Comparison of ENCODE assay signal across 8 cellular contexts in genomic region chrX:124217289-124218251, GRCh38.
DNase-seq lines count a peak whose midpoint lies in the region; ATAC-seq and TF ChIP-seq lines count a peak whose summit lies in the region.

No MANE protein-coding gene starts in this region.

- peak; percentile 3 for DNase-seq in CD1c-positive myeloid dendritic cell (ENCODE audit: extremely low spot score)
- DNase-seq in medulla oblongata (ENCODE audit: extremely low spot score) = peak; percentile 40
- no peak for DNase-seq in type B pancreatic cell (ENCODE audit: extremely low spot score, unreplicated experiment)
- no peak for DNase-seq in chondrocyte (ENCODE audit: low spot score)

- H3K36me3 Mint-ChIP-seq in activated naive CD4-positive, alpha-beta T cell treated with anti-CD3 and anti-CD28 coated beads, Interleukin-2, amount 50 U/mL, for 24 hours = peaks cover 1% of the 10 kb centered on the region
- H3K36me3 Mint-ChIP-seq in type B pancreatic cell = no peaks in the 10 kb centered on the region
- no peaks in the 10 kb centered on the region for H3K36me3 Mint-ChIP-seq in chondrocyte (ENCODE audit: low read depth)

- H3K4me1 Mint-ChIP-seq in activated naive CD4-positive, alpha-beta T cell treated with anti-CD3 and anti-CD28 coated beads, Interleukin-2, amount 50 U/mL, for 24 hours = peaks cover 84% of the 10 kb centered on the region
- H3K4me1 Mint-ChIP-seq in type B pancreatic cell (ENCODE audit: unreplicated experiment) (peaks cover 18% of the 10 kb centered on the region), chondrocyte (ENCODE audit: low read depth) (peaks cover 16% of the 10 kb centered on the region)

- H3K9me3 Mint-ChIP-seq in activated naive CD4-positive, alpha-beta T cell treated with anti-CD3 and anti-CD28 coated beads, Interleukin-2, amount 50 U/mL, for 24 hours = no peaks in the 10 kb centered on the region
- H3K9me3 Mint-ChIP-seq in type B pancreatic cell = no peaks in the 10 kb centered on the region
- no peaks in the 10 kb centered on the region for H3K9me3 Mint-ChIP-seq in chondrocyte (ENCODE audit: low read depth)

- TF ChIP-seq CTCF in type B pancreatic cell (conservative IDR thresholded peaks at IDR 0.05) = no peak
- no peak for TF ChIP-seq CTCF in chondrocyte (IDR thresholded peaks at IDR 0.05)

- peak overlapping the region; percentile 84 for H3K4me3 Mint-ChIP-seq in activated naive CD4-positive, alpha-beta T cell treated with anti-CD3 and anti-CD28 coated beads, Interleukin-2, amount 50 U/mL, for 24 hours
- peak overlapping the region; percentile 20 for H3K4me3 Mint-ChIP-seq in type B pancreatic cell
- H3K4me3 Mint-ChIP-seq in chondrocyte (ENCODE audit: unreplicated experiment) = no peak overlapping the region

- ATAC-seq in GM19328 (IDR thresholded peaks at IDR 0.05; ENCODE audit: unreplicated experiment) (peak; percentile 68), HG03175 (IDR thresholded peaks at IDR 0.05; ENCODE audit: unreplicated experiment) (peak; percentile 86), SK-N-SH treated with all-trans-retinoic acid at 6 μM for 48 hours (peak; percentile 71; the same call in 2 of the 3 replicates)

- H3K27me3 Mint-ChIP-seq in activated naive CD4-positive, alpha-beta T cell treated with anti-CD3 and anti-CD28 coated beads, Interleukin-2, amount 50 U/mL, for 24 hours = no peaks in the 10 kb centered on the region
- no peaks in the 10 kb centered on the region for H3K27me3 Mint-ChIP-seq in type B pancreatic cell
- H3K27me3 Mint-ChIP-seq in chondrocyte (ENCODE audit: low read depth) = no peaks in the 10 kb centered on the region

- peak overlapping the region; percentile 97 for H3K27ac Mint-ChIP-seq in activated naive CD4-positive, alpha-beta T cell treated with anti-CD3 and anti-CD28 coated beads, Interleukin-2, amount 50 U/mL, for 24 hours
- H3K27ac Mint-ChIP-seq in type B pancreatic cell (peak overlapping the region; percentile 59), chondrocyte (ENCODE audit: unreplicated experiment) (no peak overlapping the region)

TF ChIP-seq in SK-N-SH treated with all-trans-retinoic acid at 6 μM for 48 hours, 23 proteins besides CTCF, POLR2A, EP300 and RAD21:
- no peak for TF ChIP-seq ZFP3 (CRISPR knock-in tag; IDR thresholded peaks at IDR 0.05)
- TF ChIP-seq PPARA (CRISPR knock-in tag; IDR thresholded peaks at IDR 0.05; ENCODE audit: borderline replicate concordance) = no peak
- no peak for TF ChIP-seq BACH2 (CRISPR knock-in tag; IDR thresholded peaks at IDR 0.05; ENCODE audit: borderline replicate concordance)
- TF ChIP-seq TOX (CRISPR knock-in tag; IDR thresholded peaks at IDR 0.05; ENCODE audit: borderline replicate concordance) = no peak
- no peak for TF ChIP-seq ARNTL (CRISPR knock-in tag; IDR thresholded peaks at IDR 0.05; ENCODE audit: borderline replicate concordance, low read depth)
- no peak for TF ChIP-seq CSRNP3 (CRISPR knock-in tag; IDR thresholded peaks at IDR 0.05)
- TF ChIP-seq RARB (CRISPR knock-in tag; IDR thresholded peaks at IDR 0.05) = no peak
- no peak for TF ChIP-seq ZFP30 (CRISPR knock-in tag; IDR thresholded peaks at IDR 0.05)

Comparison
In these comparisons a context has a peak if more than half of its experiments do, and no peak if none do; other contexts are left out.
1. DNase-seq: peak in CD1c-positive myeloid dendritic cell (single experiment) and medulla oblongata (single experiment); none in type B pancreatic cell (single experiment) and chondrocyte (single experiment).
2. Peak in every context shown above with its lines, with median percentiles within 50 percentile points of each other: ATAC-seq.